9 cellular contexts compared by ENCODE assay signal in genomic region chr11:128587415-128587814, GRCh38. TPM values are rescaled to one million over a fixed set of nuclear protein-coding genes. Genes with fewer than 3 reads are reported as not detected.
DNase-seq lines count a peak whose midpoint lies in the region; ATAC-seq, FAIRE-seq and TF ChIP-seq lines count a peak whose summit lies in the region.
"Had no signal": no experiment of that assay in that cellular context is flagged by ENCODE, and none has a peak within 500 bp of the region (broad histone marks: within the 10 kb centered on the region; RNA-seq: fewer than 3 reads in every experiment).

ETS1 (minus strand) TSS chr11:128587558; CDS start chr11:128573130, 14,428 bp downstream.

- H3K9ac ChIP-seq in astrocyte (ENCODE audit: low read length) = no peak within 1 kb of the TSS
- no peak within 1 kb of the TSS for H3K9ac ChIP-seq in keratinocyte (ENCODE audit: control insufficient read depth, extremely low read depth, insufficient read depth, low read length)

- H3K9me3 Mint-ChIP-seq in astrocyte (ENCODE audit: unreplicated experiment) = no peaks in the 10 kb centered on the region

- H3K27me3 Mint-ChIP-seq in astrocyte (ENCODE audit: low read depth, unreplicated experiment) = no peaks in the 10 kb centered on the region

- peaks cover 8% of the 10 kb centered on the region for H3K4me1 ChIP-seq in astrocyte (ENCODE audit: insufficient read depth, low read length)
- no peaks in the 10 kb centered on the region for H3K4me1 ChIP-seq in keratinocyte (ENCODE audit: control insufficient read depth, extremely low read depth, insufficient read depth, low read length)

- TF ChIP-seq CTCF in astrocyte (IDR thresholded peaks at IDR 0.05; ENCODE audit: insufficient read depth, low read depth, low read length) (no peak), keratinocyte (optimal IDR thresholded peaks at IDR 0.05 in 1 of 3, IDR thresholded peaks at IDR 0.05 in 1 of 3, conservative IDR thresholded peaks at IDR 0.05 in 1 of 3; ENCODE audit: extremely low read depth in 1 of 3, insufficient read depth in 2 of 3, low read length in 3 of 3) (no peak), subcutaneous adipose tissue (IDR thresholded peaks at IDR 0.05; ENCODE audit: low read depth) (no peak)

- H2AFZ ChIP-seq in astrocyte (ENCODE audit: low read depth, low read length) = peak within 1 kb of the TSS; percentile 46
- H2AFZ ChIP-seq in keratinocyte (ENCODE audit: control insufficient read depth, low read length) = no peak within 1 kb of the TSS

- FAIRE-seq in astrocyte (lab: Jason Lieb, UNC) = peak; percentile 23
- peak; percentile 81 for FAIRE-seq in keratinocyte (lab: Jason Lieb, UNC)

- H3K9me3 ChIP-seq in astrocyte (ENCODE audit: insufficient read depth, low read depth, low read length) (no peaks in the 10 kb centered on the region), keratinocyte (ENCODE audit: control insufficient read depth, low read depth, low read length) (no peaks in the 10 kb centered on the region)

- H3K4me3 Mint-ChIP-seq in astrocyte (ENCODE audit: unreplicated experiment) = peak within 1 kb of the TSS; percentile 83

- no peaks in the 10 kb centered on the region for H3K36me3 Mint-ChIP-seq in astrocyte (ENCODE audit: low read depth, unreplicated experiment)

- H3K79me2 ChIP-seq in astrocyte (ENCODE audit: insufficient read depth, low read length) (no peaks in the 10 kb centered on the region), keratinocyte (ENCODE audit: control insufficient read depth, insufficient read depth, low read length) (no peaks in the 10 kb centered on the region)

- peak within 1 kb of the TSS; percentile 35 for H3K4me3 ChIP-seq in astrocyte (ENCODE audit: insufficient read depth, low read depth, low read length)
- peak within 1 kb of the TSS in 2 of 3 experiments; percentile 34 to 35 for H3K4me3 ChIP-seq in keratinocyte (ENCODE audit: control insufficient read depth in 2 of 3, extremely low read depth in 1 of 3, insufficient read depth in 2 of 3, low read depth in 1 of 3, low read length in 3 of 3)

- H3K36me3 ChIP-seq in astrocyte (ENCODE audit: insufficient read depth, low read length) (no peaks in the 10 kb centered on the region), keratinocyte (ENCODE audit: control insufficient read depth in 2 of 2, extremely low read depth in 1 of 2, insufficient read depth in 2 of 2, low read length in 2 of 2) (no peaks in the 10 kb centered on the region)

- ATAC-seq in HG02970 (IDR thresholded peaks at IDR 0.05; ENCODE audit: low FRiP score, unreplicated experiment) = no peak

- dilution Hi-C loops in keratinocyte (cut with MboI; ENCODE audit: extremely low pct_ligation_motif_present, low sequenced_read_pairs) = no loop called here

- H3K27ac Mint-ChIP-seq in astrocyte (ENCODE audit: unreplicated experiment) = peak within 1 kb of the TSS; percentile 54

- no peaks in the 10 kb centered on the region for H3K9me1 ChIP-seq in keratinocyte (ENCODE audit: control insufficient read depth, extremely low read depth, insufficient read depth, low read length)

- in situ Hi-C loops in KBM-7 (cut with MboI; ENCODE audit: low pct_unique_long_range_greater_than_20kb, low sequenced_read_pairs) = no loop called here

- peaks cover 18% of the 10 kb centered on the region for H3K27me3 ChIP-seq in astrocyte (ENCODE audit: insufficient read depth, low read length)
- H3K27me3 ChIP-seq in keratinocyte (ENCODE audit: control insufficient read depth, extremely low read depth, insufficient read depth, low read length) = peaks cover 23% of the 10 kb centered on the region

- H3K27ac ChIP-seq in astrocyte (ENCODE audit: low read depth, low read length) = no peak within 1 kb of the TSS
- no peak within 1 kb of the TSS for H3K27ac ChIP-seq in keratinocyte (ENCODE audit: control insufficient read depth, insufficient read depth, low read length)

- peaks cover 25% of the 10 kb centered on the region for H3K4me1 Mint-ChIP-seq in astrocyte (ENCODE audit: low read depth, unreplicated experiment)

- H3K4me2 ChIP-seq in astrocyte (ENCODE audit: low read length) = peak within 1 kb of the TSS; percentile 81
- peak within 1 kb of the TSS; percentile 72 for H3K4me2 ChIP-seq in keratinocyte (ENCODE audit: control insufficient read depth, extremely low read depth, insufficient read depth, low read depth, low read length)

- H4K20me1 ChIP-seq in astrocyte (ENCODE audit: insufficient read depth, low read length) (no peaks in the 10 kb centered on the region), keratinocyte (ENCODE audit: control insufficient read depth, extremely low read depth, insufficient read depth, low read length) (no peaks in the 10 kb centered on the region)

- DNase-seq in NCI-H146 (lab: John Stamatoyannopoulos, UW) (peak; percentile 27), NCI-H146 treated with DMSO at 0.1 percent for 48 hours (lab: John Stamatoyannopoulos, UW; ENCODE audit: unreplicated experiment) (no peak), astrocyte (ENCODE audit: low read depth) (no peak), keratinocyte (ENCODE audit: low read depth, low spot score) (no peak), GM19240 (ENCODE audit: insufficient read length, low spot score) (no peak), KBM-7 (no peak)
- DNase-seq: 8988T had no signal

RNA-seq across cellular contexts. Expression of gene ETS1, which starts in this region (rescaled TPM):
- total RNA-seq in astrocyte (87.7 and 107 TPM in 2 replicates), subcutaneous adipose tissue (100 to 1,000 TPM in 2 of 4 donors, 10 to 100 TPM in 2; 57.6 to 149 (median 96.7) TPM)
- 24.0 to 57.0 TPM (median 41.0 TPM) in 3 replicates for polyA plus RNA-seq in keratinocyte
- 20.0 TPM for polyA plus RNA-seq in keratinocyte (2011; ENCODE audit: low read depth)
- polyA plus RNA-seq in keratinocyte (2011; cell fraction: cytosol; rRNA removed) = 27.8 and 34.7 TPM in 2 replicates
- 30.5 and 33.9 TPM in 2 replicates for polyA plus RNA-seq in keratinocyte (2011; cell fraction: nucleus; rRNA removed)
- polyA plus RNA-seq in keratinocyte (2012; ENCODE audit: low replicate concordance) = 28.8 and 64.2 TPM in 2 replicates
- polyA minus RNA-seq in keratinocyte = 34.3 to 66.3 TPM (median 49.6 TPM) in 3 replicates
- 21.5 TPM for polyA minus RNA-seq in keratinocyte (2011; cell fraction: cytosol; rRNA and poly(A)+ RNA removed)
- 21.9 and 37.5 TPM in 2 replicates for polyA minus RNA-seq in keratinocyte (2011; cell fraction: nucleus; rRNA and poly(A)+ RNA removed)
